ENCODE assay signal across 11 cellular contexts in genomic region chr4:6663596-6664393, GRCh38. TPM values are rescaled to one million over a fixed set of nuclear protein-coding genes. Genes with fewer than 3 reads are reported as not detected.
DNase-seq lines count a peak whose midpoint lies in the region; ATAC-seq and TF ChIP-seq lines count a peak whose summit lies in the region.
"Had no signal": no experiment of that assay in that cellular context is flagged by ENCODE, and none has a peak within 500 bp of the region (broad histone marks: within the 10 kb centered on the region; RNA-seq: fewer than 3 reads in every experiment).

No MANE protein-coding gene starts in this region.

- POLR2A ChIA-PET in CD8-positive, alpha-beta T cell (lab: Charles Lee), result interaction anchor here (0.8 to 3.8 kb wide), 5 partner anchors 10 to 52 kb away, joined by 4 to 24 read pairs (median 5); partner anchors contain the start of genes BLOC1S4 and MRFAP1

- H3K36me3 Mint-ChIP-seq in CD8-positive, alpha-beta T cell, result peaks cover 4% of the 10 kb centered on the region

- H3K4me3 ChIP-seq in CD8-positive, alpha-beta T cell (ENCODE audit: low read depth, low read length), result peak overlapping the region; percentile 42
- peak overlapping the region; percentile 2 for H3K4me3 ChIP-seq in RWPE2 (ENCODE audit: severe bottlenecking)
- peak overlapping the region; percentile 51 for H3K4me3 ChIP-seq in skeletal muscle satellite cell (ENCODE audit: low read length)

- H3K4me2 ChIP-seq in skeletal muscle satellite cell (ENCODE audit: low read length), result peak overlapping the region; percentile 74

- CTCF ChIA-PET in CD8-positive, alpha-beta T cell (lab: Charles Lee), result interaction anchor here (0.7 to 1.4 kb wide), 8 partner anchors 8 to 56 kb away, joined by 3 to 5 read pairs (median 4); a partner anchor contains a TSS

- peaks cover 8% of the 10 kb centered on the region for H3K4me1 Mint-ChIP-seq in CD8-positive, alpha-beta T cell (ENCODE audit: low read depth)

- H3K27ac ChIP-seq in CD8-positive, alpha-beta T cell (ENCODE audit: low read depth, low read length), result no peak overlapping the region
- H3K27ac ChIP-seq in RWPE2 (ENCODE audit: poor library complexity, severe bottlenecking), result no peak overlapping the region

- H3K9me3 Mint-ChIP-seq in CD8-positive, alpha-beta T cell, result no peaks in the 10 kb centered on the region

- H3K9me3 ChIP-seq in CD8-positive, alpha-beta T cell (ENCODE audit: low read length), result no peaks in the 10 kb centered on the region
- H3K9me3 ChIP-seq in RWPE2 (ENCODE audit: severe bottlenecking) (no peaks in the 10 kb centered on the region), skeletal muscle satellite cell (replicated peaks; ENCODE audit: low read length) (no peaks in the 10 kb centered on the region)

- no peak overlapping the region for H3K9ac ChIP-seq in skeletal muscle satellite cell (ENCODE audit: low read depth, low read length)

- no peak for TF ChIP-seq CTCF in CD8-positive, alpha-beta T cell (IDR thresholded peaks at IDR 0.05)
- no peak for TF ChIP-seq CTCF in RWPE2 (IDR thresholded peaks at IDR 0.05; ENCODE audit: poor library complexity, severe bottlenecking)

- no peak for ATAC-seq in CD8-positive, alpha-beta T cell
- ATAC-seq in RWPE2 (ENCODE audit: low read depth), result no peak
- ATAC-seq in left ventricle myocardium superior, result peak; percentile 36
- ATAC-seq in GM19467 (IDR thresholded peaks at IDR 0.05; ENCODE audit: unreplicated experiment), result no peak

- H3K36me3 ChIP-seq in CD8-positive, alpha-beta T cell (ENCODE audit: insufficient read depth, low read length), result no peaks in the 10 kb centered on the region
- H3K36me3 ChIP-seq in RWPE2 (ENCODE audit: low read depth) (no peaks in the 10 kb centered on the region), skeletal muscle satellite cell (ENCODE audit: insufficient read depth, low read length) (no peaks in the 10 kb centered on the region)

- H3K27me3 Mint-ChIP-seq in CD8-positive, alpha-beta T cell (ENCODE audit: low read depth), result peaks cover 12% of the 10 kb centered on the region

- intact Hi-C loops in CD8-positive, alpha-beta T cell (cut with DNase I, micrococcal nuclease), result loop anchor here (2.0 to 5.0 kb wide), 2 partner anchors 23 to 86 kb away; partner anchors contain the start of genes MAN2B2 (in 1 of the 2) and MRFAP1 (in 1 of the 2)
- intact Hi-C loops in left ventricle myocardium superior (cut with micrococcal nuclease), result no loop called here

- peak overlapping the region; percentile 52 for H3K4me3 Mint-ChIP-seq in CD8-positive, alpha-beta T cell

- H3K27me3 ChIP-seq in CD8-positive, alpha-beta T cell (ENCODE audit: insufficient read depth, low read length), result no peaks in the 10 kb centered on the region
- H3K27me3 ChIP-seq in RWPE2 (ENCODE audit: insufficient read depth, poor library complexity, severe bottlenecking) (peaks cover 11% of the 10 kb centered on the region), skeletal muscle satellite cell (ENCODE audit: control insufficient read depth, insufficient read depth, low read length) (peaks cover 25% of the 10 kb centered on the region)

- DNase-seq in CD8-positive, alpha-beta T cell, result no peak
- DNase-seq in RWPE2 (ENCODE audit: low spot score) (no peak), left ventricle myocardium superior (no peak), NCI-H1417 treated with DMSO at 0.1 percent for 48 hours (lab: John Stamatoyannopoulos, UW) (no peak), NCI-H526 treated with DMSO at 0.1 percent for 48 hours (lab: John Stamatoyannopoulos, UW) (no peak)
- no peak for DNase-seq in stimulated activated CD4-positive, alpha-beta T cell treated with anti-CD3 and anti-CD28 coated beads, Interleukin-1b, Interleukin-23, amount 100 ng/mL, for 48 hours
- DNase-seq: DMS79 treated with DMSO at 0.1 percent for 48 hours had no signal

- H3K4me1 ChIP-seq in CD8-positive, alpha-beta T cell (ENCODE audit: insufficient read depth, low read length), result peaks cover 14% of the 10 kb centered on the region
- peaks cover 7% of the 10 kb centered on the region for H3K4me1 ChIP-seq in RWPE2 (ENCODE audit: insufficient read depth, poor library complexity, severe bottlenecking)
- peaks cover 21% of the 10 kb centered on the region for H3K4me1 ChIP-seq in skeletal muscle satellite cell (ENCODE audit: control insufficient read depth, insufficient read depth, low read length)

- no peak overlapping the region for H3K27ac Mint-ChIP-seq in CD8-positive, alpha-beta T cell

RNA-seq across cellular contexts. Expression of gene MRFAP1, which starts 23.3 kb away (rescaled TPM):
- 100 to 1,000 TPM; 177 to 183 TPM for total RNA-seq in CD8-positive, alpha-beta T cell
- total RNA-seq in left ventricle myocardium superior, result 226 TPM
- total RNA-seq in skeletal muscle satellite cell (2012; rRNA removed), result 96.6 and 106 TPM in 2 replicates

RNA-seq across cellular contexts. Expression of gene S100P, which starts 29.9 kb away (rescaled TPM):
- 1 to 10 TPM; 1.1 to 1.5 TPM for total RNA-seq in CD8-positive, alpha-beta T cell
- total RNA-seq in left ventricle myocardium superior, result 1.1 TPM
- total RNA-seq in skeletal muscle satellite cell (2012; rRNA removed), result under 0.01 and 0.22 TPM in 2 replicates
- total RNA-seq: fibroblast of villous mesenchyme, OCI-LY7 had no signal

RNA-seq across cellular contexts. Expression of gene MRFAP1L1, which starts 45.9 kb away (rescaled TPM):
- 10 to 100 TPM; 27.5 to 30.0 TPM for total RNA-seq in CD8-positive, alpha-beta T cell
- 42.9 TPM for total RNA-seq in left ventricle myocardium superior
- total RNA-seq in skeletal muscle satellite cell (2012; rRNA removed), result 31.7 and 33.5 TPM in 2 replicates

RNA-seq across cellular contexts. Expression of gene BLOC1S4, which starts 52.2 kb away (rescaled TPM):
- total RNA-seq in CD8-positive, alpha-beta T cell, result 10 to 100 TPM; 29.7 to 30.7 TPM
- total RNA-seq in left ventricle myocardium superior, result 7.3 TPM
- total RNA-seq in skeletal muscle satellite cell (2012; rRNA removed), result 13.1 and 14.2 TPM in 2 replicates
